ENCODE assay signal across 19 cellular contexts in genomic region chr7:70764701-70765208, GRCh38.
DNase-seq lines count a peak whose midpoint lies in the region; ATAC-seq lines count a peak whose summit lies in the region.
"Had no signal": no experiment of that assay in that cellular context is flagged by ENCODE, and none has a peak within 500 bp of the region (broad histone marks: within the 10 kb centered on the region; RNA-seq: fewer than 3 reads in every experiment).

No MANE protein-coding gene starts in this region.

- H3K27me3 Mint-ChIP-seq in activated T-cell treated with anti-CD3 and anti-CD28 coated beads, Interleukin-2, amount 50 U/mL, for 24 hours: no peaks in the 10 kb centered on the region
- no peaks in the 10 kb centered on the region for H3K27me3 Mint-ChIP-seq in stimulated activated memory B cell treated with anti-CD40 and anti-IgM and Interleukin-4, amounts not matched to agents 10 μg/mL and 1 μg/mL and 100 μg/mL, for 72 hours

- peaks cover 7% of the 10 kb centered on the region for H3K36me3 Mint-ChIP-seq in activated T-cell treated with anti-CD3 and anti-CD28 coated beads, Interleukin-2, amount 50 U/mL, for 24 hours (ENCODE audit: low read depth)
- peaks cover 8% of the 10 kb centered on the region for H3K36me3 Mint-ChIP-seq in stimulated activated memory B cell treated with anti-CD40 and anti-IgM and Interleukin-4, amounts not matched to agents 10 μg/mL and 1 μg/mL and 100 μg/mL, for 72 hours

- no peak overlapping the region for H3K27ac Mint-ChIP-seq in activated T-cell treated with anti-CD3 and anti-CD28 coated beads, Interleukin-2, amount 50 U/mL, for 24 hours
- peak overlapping the region; percentile 79 for H3K27ac Mint-ChIP-seq in stimulated activated memory B cell treated with anti-CD40 and anti-IgM and Interleukin-4, amounts not matched to agents 10 μg/mL and 1 μg/mL and 100 μg/mL, for 72 hours

- DNase-seq in activated T-cell treated with anti-CD3 and anti-CD28 coated beads, Interleukin-2, amount 50 U/mL, for 24 hours: no peak
- DNase-seq in activated T-cell treated with anti-CD3 and anti-CD28 coated beads, Interleukin-2, amount 50 U/mL, for 1 hour: no peak
- DNase-seq in central memory CD4-positive, alpha-beta T cell: no peak
- DNase-seq in pons (ENCODE audit: low spot score): no peak
- no peak for DNase-seq in KG1 (lab: John Stamatoyannopoulos, UW)
- DNase-seq: activated CD4-positive, alpha-beta T cell treated with anti-CD3 and anti-CD28 coated beads, Interleukin-2, amount 50 U/mL, for 4 hours; activated gamma-delta T cell; cortex of kidney; glutamatergic neuron; lower lobe of right lung; NCI-H2029 treated with DMSO at 0.1 percent for 48 hours; NCI-H524 treated with DMSO at 0.1 percent for 48 hours; PC-3; spleen; upper lobe of right lung had no signal

- H3K4me1 Mint-ChIP-seq in activated T-cell treated with anti-CD3 and anti-CD28 coated beads, Interleukin-2, amount 50 U/mL, for 24 hours (ENCODE audit: low read depth): peaks cover 10% of the 10 kb centered on the region
- peaks cover 44% of the 10 kb centered on the region for H3K4me1 Mint-ChIP-seq in stimulated activated memory B cell treated with anti-CD40 and anti-IgM and Interleukin-4, amounts not matched to agents 10 μg/mL and 1 μg/mL and 100 μg/mL, for 72 hours

- H3K4me3 Mint-ChIP-seq in activated T-cell treated with anti-CD3 and anti-CD28 coated beads, Interleukin-2, amount 50 U/mL, for 24 hours: peak overlapping the region; percentile 18
- peak overlapping the region; percentile 74 for H3K4me3 Mint-ChIP-seq in stimulated activated memory B cell treated with anti-CD40 and anti-IgM and Interleukin-4, amounts not matched to agents 10 μg/mL and 1 μg/mL and 100 μg/mL, for 72 hours

- no peaks in the 10 kb centered on the region for H3K9me3 Mint-ChIP-seq in activated T-cell treated with anti-CD3 and anti-CD28 coated beads, Interleukin-2, amount 50 U/mL, for 24 hours
- no peaks in the 10 kb centered on the region for H3K9me3 Mint-ChIP-seq in stimulated activated memory B cell treated with anti-CD40 and anti-IgM and Interleukin-4, amounts not matched to agents 10 μg/mL and 1 μg/mL and 100 μg/mL, for 72 hours

- ATAC-seq in HG02798 (IDR thresholded peaks at IDR 0.05; ENCODE audit: poor library complexity, unreplicated experiment): peak; percentile 0
- peak; percentile 29 for ATAC-seq in stimulated activated memory B cell treated with anti-CD40 and anti-IgM and Interleukin-4, amounts not matched to agents 10 μg/mL and 1 μg/mL and 100 μg/mL, for 72 hours
- ATAC-seq: A549, lower lobe of right lung, PC-3, upper lobe of right lung had no signal

- H3K27ac ChIP-seq in angular gyrus (ENCODE audit: low read depth, low read length): peak overlapping the region; percentile 11
- H3K27ac ChIP-seq: A549, lower lobe of right lung, spleen, upper lobe of right lung had no signal
